In the genomic region with DNA sequence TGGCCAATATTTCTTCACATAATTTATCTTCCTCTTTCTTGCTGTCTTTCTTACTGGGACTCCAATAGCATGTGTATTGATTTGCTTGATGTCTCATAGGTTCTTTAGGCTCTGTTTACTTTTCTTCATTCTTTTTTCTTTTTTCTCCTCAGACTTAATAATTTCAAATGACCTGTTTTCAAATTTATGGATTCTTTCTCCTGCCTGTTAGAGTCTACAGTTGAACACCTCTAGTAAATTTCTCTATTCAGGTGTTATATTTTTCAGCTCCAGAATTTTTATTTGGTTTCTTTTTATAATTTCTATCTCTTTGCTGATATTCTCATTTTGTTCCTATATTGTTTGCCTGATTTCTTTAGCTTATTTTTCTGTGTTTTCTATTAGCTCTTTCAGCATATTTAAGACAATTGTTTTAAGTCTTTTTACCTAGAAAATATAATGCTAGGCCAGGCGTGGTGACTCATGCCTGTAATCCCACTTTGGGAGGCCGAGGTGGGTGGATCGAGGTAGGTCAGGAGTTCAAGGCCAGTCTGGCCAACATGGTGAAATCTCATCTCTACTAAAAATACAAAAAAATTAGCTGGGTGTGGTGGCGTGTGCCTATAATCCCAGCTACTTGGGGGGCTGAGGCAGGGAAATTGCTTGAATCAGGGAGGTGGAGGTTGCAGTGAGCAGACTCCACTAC, we compare ENCODE assay signal across 32 cellular contexts.
"Had no signal": no experiment of that assay in that cellular context is flagged by ENCODE, and none has a peak within 500 bp of the region (broad histone marks: within the 10 kb centered on the region; RNA-seq: fewer than 3 reads in every experiment).

No MANE protein-coding gene starts in this region.

- H3K27ac Mint-ChIP-seq: dendritic cell treated with granulocyte-macrophage colony-stimulating factor and Interleukin-4, amounts not matched to agents 40 ng/mL and 50 ng/mL, for 4 days; mesothelial cell of epicardium; natural killer cell treated with Interleukin-12 subunit alpha and Interleukin-12 subunit beta and Interleukin-15 and Interleukin-18, amount 100 ng/mL, for 72 hours; progenitor cell of endocrine pancreas; stimulated activated effector memory CD8-positive, alpha-beta T cell treated with anti-CD3 and anti-CD28 coated beads, Interleukin-12 subunit alpha, Interleukin-12 subunit beta, amount 100 ng/mL, for 72 hours; type B pancreatic cell had no signal

- FAIRE-seq: endothelial cell of umbilical vein had no signal

- H3K4me3 Mint-ChIP-seq: dendritic cell treated with granulocyte-macrophage colony-stimulating factor and Interleukin-4, amounts not matched to agents 40 ng/mL and 50 ng/mL, for 4 days; mesothelial cell of epicardium; naive B cell; natural killer cell treated with Interleukin-12 subunit alpha and Interleukin-12 subunit beta and Interleukin-15 and Interleukin-18, amount 100 ng/mL, for 72 hours; neural crest cell; stimulated activated effector memory CD8-positive, alpha-beta T cell treated with anti-CD3 and anti-CD28 coated beads, Interleukin-12 subunit alpha, Interleukin-12 subunit beta, amount 100 ng/mL, for 72 hours; type B pancreatic cell had no signal

- H3K27me3 ChIP-seq: colonic mucosa, esophagus muscularis mucosa, foreskin keratinocyte, gastroesophageal sphincter, heart left ventricle, hepatocyte, testis, tibial artery had no signal

- H3K4me1 ChIP-seq: colonic mucosa, foreskin keratinocyte, parathyroid adenoma, testis had no signal

- H3K9me3 ChIP-seq: colonic mucosa, esophagus muscularis mucosa, mucosa of descending colon, neutrophil, testis, tibial artery had no signal

- H3K36me3 Mint-ChIP-seq: stimulated activated effector memory CD8-positive, alpha-beta T cell treated with anti-CD3 and anti-CD28 coated beads, Interleukin-12 subunit alpha, Interleukin-12 subunit beta, amount 100 ng/mL, for 72 hours had no signal

- H3K4me3 ChIP-seq: colonic mucosa, esophagus muscularis mucosa, gastroesophageal sphincter, heart left ventricle, hepatocyte, lung, mucosa of descending colon, smooth muscle cell, testis, tibial artery had no signal

- H3K36me3 ChIP-seq: colonic mucosa, esophagus muscularis mucosa, gastroesophageal sphincter, heart left ventricle, neutrophil, tibial artery had no signal

- DNase-seq: colonic mucosa; effector memory CD4-positive, alpha-beta T cell; foreskin keratinocyte; heart left ventricle; islet precursor cell; kidney glomerular epithelial cell; mesenchymal stem cell; mucosa of descending colon; naive B cell; stimulated activated CD4-positive, alpha-beta T cell treated with anti-CD3 and anti-CD28 coated beads, Interleukin-12 subunit alpha, Interleukin-12 subunit beta, amount 100 ng/mL, for 4 hours; stimulated activated CD4-positive, alpha-beta T cell treated with anti-CD3 and anti-CD28 coated beads, Interleukin-1b, Interleukin-23, amount 100 ng/mL, for 48 hours; stimulated activated CD4-positive, alpha-beta T cell treated with anti-CD3 and anti-CD28 coated beads, Interleukin-4, amount 100 ng/mL, for 1 hour; stimulated activated naive CD8-positive, alpha-beta T cell treated with anti-CD3 and anti-CD28 coated beads, Interleukin-15, Interleukin-2, amounts not matched to agents 100 U/mL and 50 U/mL, for 24 hours; substantia nigra; testis; tibial artery had no signal

- ATAC-seq: foreskin keratinocyte; gastroesophageal sphincter; heart left ventricle; mucosa of descending colon; natural killer cell treated with Interleukin-12 subunit alpha and Interleukin-12 subunit beta and Interleukin-15 and Interleukin-18, amount 100 ng/mL, for 72 hours; sciatic nerve; stimulated activated effector memory CD8-positive, alpha-beta T cell treated with anti-CD3 and anti-CD28 coated beads, Interleukin-12 subunit alpha, Interleukin-12 subunit beta, amount 100 ng/mL, for 72 hours; stimulated activated naive CD8-positive, alpha-beta T cell treated with anti-CD3 and anti-CD28 coated beads, Interleukin-15, Interleukin-2, amounts not matched to agents 100 U/mL and 50 U/mL, for 24 hours had no signal

- H3K4me2 ChIP-seq: hepatocyte, smooth muscle cell had no signal

- H3K27me3 Mint-ChIP-seq: dendritic cell treated with granulocyte-macrophage colony-stimulating factor and Interleukin-4, amounts not matched to agents 40 ng/mL and 50 ng/mL, for 4 days; progenitor cell of endocrine pancreas; type B pancreatic cell had no signal

- H3K27ac ChIP-seq: colonic mucosa, esophagus muscularis mucosa, foreskin keratinocyte, gastroesophageal sphincter, heart left ventricle, hepatocyte, neutrophil, parathyroid adenoma, testis, tibial artery had no signal
